In the genomic region with DNA sequence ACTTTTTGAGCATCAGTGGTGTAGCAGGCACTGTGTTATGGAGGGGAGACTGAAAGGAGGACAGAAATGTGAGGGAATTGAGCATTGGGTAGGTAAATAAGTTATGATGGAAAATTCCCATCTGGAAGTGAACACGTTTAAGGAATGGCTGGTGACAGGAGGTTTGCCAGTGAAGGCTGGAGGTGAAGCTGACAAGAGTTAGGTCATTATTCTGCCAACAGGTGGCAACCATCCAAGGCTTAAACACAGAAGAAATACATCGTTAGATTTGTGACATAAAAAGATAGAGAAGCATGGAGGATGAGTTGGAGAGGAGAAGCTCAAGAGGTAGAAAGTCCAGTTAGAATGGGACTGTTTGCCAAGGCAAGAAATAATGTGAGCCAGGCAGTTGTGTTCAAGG, we compare ENCODE assay signal across 18 cellular contexts.
"Had no signal": no experiment of that assay in that cellular context is flagged by ENCODE, and none has a peak within 500 bp of the region (broad histone marks: within the 10 kb centered on the region; RNA-seq: fewer than 3 reads in every experiment).

No MANE protein-coding gene starts in this region.

- H3K27ac Mint-ChIP-seq: activated CD4-positive, alpha-beta T cell treated with anti-CD3 and anti-CD28 coated beads, Interleukin-2, amount 10 ng/mL, durations not matched to agents 24 days and 14 days; activated CD8-positive, alpha-beta T cell treated with anti-CD3 and anti-CD28 coated beads for 36 hours; activated naive CD4-positive, alpha-beta T cell treated with anti-CD3 and anti-CD28 coated beads for 36 hours; activated T-cell treated with anti-CD3 and anti-CD28 coated beads, Interleukin-2, amount 50 U/mL, for 24 hours; activated T-helper 2 cell treated with anti-CD3 and anti-CD28 coated beads, Interferon-gamma antibody, Interleukin-2, Interleukin-4, amounts not matched to agents 10 μg/mL and 5 μg/mL and 100 μg/mL, durations not matched to agents 14 hours and 24 hours and 36 hours; effector memory CD8-positive, alpha-beta T cell; naive thymus-derived CD4-positive, alpha-beta T cell; stimulated activated effector memory CD8-positive, alpha-beta T cell treated with anti-CD3 and anti-CD28 coated beads, Interleukin-12 subunit alpha, Interleukin-12 subunit beta, amount 100 ng/mL, for 72 hours; type B pancreatic cell had no signal

- H3K27me3 Mint-ChIP-seq: activated CD4-positive, alpha-beta T cell treated with anti-CD3 and anti-CD28 coated beads, Interleukin-2, amount 10 ng/mL, durations not matched to agents 24 days and 14 days had no signal

- H3K27ac ChIP-seq: body of pancreas, neutrophil, parathyroid adenoma, testis had no signal

- H2AFZ ChIP-seq: parathyroid adenoma had no signal

- H3K4me3 ChIP-seq: body of pancreas, smooth muscle cell, testis had no signal

- DNase-seq: activated CD4-positive, alpha-beta T cell treated with anti-CD3 and anti-CD28 coated beads, Interleukin-2, amount 10 ng/mL, durations not matched to agents 24 days and 14 days; activated CD8-positive, alpha-beta T cell treated with anti-CD3 and anti-CD28 coated beads for 36 hours; activated naive CD4-positive, alpha-beta T cell treated with anti-CD3 and anti-CD28 coated beads for 36 hours; activated T-cell treated with anti-CD3 and anti-CD28 coated beads, Interleukin-2, amount 50 U/mL, for 24 hours; body of pancreas; caudate nucleus; effector memory CD8-positive, alpha-beta T cell; mesenchymal stem cell; naive thymus-derived CD4-positive, alpha-beta T cell; stimulated activated CD4-positive, alpha-beta T cell treated with anti-CD3 and anti-CD28 coated beads, Interleukin-4, amount 100 ng/mL, for 24 hours; testis had no signal

- H3K36me3 Mint-ChIP-seq: naive thymus-derived CD4-positive, alpha-beta T cell; stimulated activated effector memory CD8-positive, alpha-beta T cell treated with anti-CD3 and anti-CD28 coated beads, Interleukin-12 subunit alpha, Interleukin-12 subunit beta, amount 100 ng/mL, for 72 hours; type B pancreatic cell had no signal

- H3K4me1 ChIP-seq: body of pancreas, parathyroid adenoma, testis had no signal

- H3K9me3 ChIP-seq: body of pancreas, neutrophil, testis had no signal

- H3K27me3 ChIP-seq: body of pancreas, neutrophil, testis had no signal

- ATAC-seq: activated CD8-positive, alpha-beta T cell treated with anti-CD3 and anti-CD28 coated beads for 36 hours; body of pancreas; effector memory CD8-positive, alpha-beta T cell; naive thymus-derived CD4-positive, alpha-beta T cell; sciatic nerve; stimulated activated effector memory CD8-positive, alpha-beta T cell treated with anti-CD3 and anti-CD28 coated beads, Interleukin-12 subunit alpha, Interleukin-12 subunit beta, amount 100 ng/mL, for 72 hours had no signal

- H3K4me3 Mint-ChIP-seq: activated CD4-positive, alpha-beta T cell treated with anti-CD3 and anti-CD28 coated beads, Interleukin-2, amount 10 ng/mL, durations not matched to agents 24 days and 14 days; activated CD8-positive, alpha-beta T cell treated with anti-CD3 and anti-CD28 coated beads for 36 hours; activated naive CD4-positive, alpha-beta T cell treated with anti-CD3 and anti-CD28 coated beads for 36 hours; activated T-cell treated with anti-CD3 and anti-CD28 coated beads, Interleukin-2, amount 50 U/mL, for 24 hours; effector memory CD8-positive, alpha-beta T cell; naive thymus-derived CD4-positive, alpha-beta T cell; stimulated activated effector memory CD8-positive, alpha-beta T cell treated with anti-CD3 and anti-CD28 coated beads, Interleukin-12 subunit alpha, Interleukin-12 subunit beta, amount 100 ng/mL, for 72 hours; type B pancreatic cell had no signal

- H3K4me1 Mint-ChIP-seq: activated CD4-positive, alpha-beta T cell treated with anti-CD3 and anti-CD28 coated beads, Interleukin-2, amount 10 ng/mL, durations not matched to agents 24 days and 14 days; naive thymus-derived CD4-positive, alpha-beta T cell; stimulated activated effector memory CD8-positive, alpha-beta T cell treated with anti-CD3 and anti-CD28 coated beads, Interleukin-12 subunit alpha, Interleukin-12 subunit beta, amount 100 ng/mL, for 72 hours had no signal

- H3K36me3 ChIP-seq: neutrophil had no signal

- H3K9ac ChIP-seq: parathyroid adenoma had no signal

- H3K9me3 Mint-ChIP-seq: activated CD4-positive, alpha-beta T cell treated with anti-CD3 and anti-CD28 coated beads, Interleukin-2, amount 10 ng/mL, durations not matched to agents 24 days and 14 days; activated CD8-positive, alpha-beta T cell treated with anti-CD3 and anti-CD28 coated beads for 36 hours; activated naive CD4-positive, alpha-beta T cell treated with anti-CD3 and anti-CD28 coated beads for 36 hours; activated T-cell treated with anti-CD3 and anti-CD28 coated beads, Interleukin-2, amount 50 U/mL, for 24 hours; activated T-helper 2 cell treated with anti-CD3 and anti-CD28 coated beads, Interferon-gamma antibody, Interleukin-2, Interleukin-4, amounts not matched to agents 10 μg/mL and 5 μg/mL and 100 μg/mL, durations not matched to agents 14 hours and 24 hours and 36 hours; stimulated activated effector memory CD8-positive, alpha-beta T cell treated with anti-CD3 and anti-CD28 coated beads, Interleukin-12 subunit alpha, Interleukin-12 subunit beta, amount 100 ng/mL, for 72 hours had no signal

- H3K4me2 ChIP-seq: smooth muscle cell had no signal
